Comparison of ENCODE assay signal across 1 cellular context in the genomic region with DNA sequence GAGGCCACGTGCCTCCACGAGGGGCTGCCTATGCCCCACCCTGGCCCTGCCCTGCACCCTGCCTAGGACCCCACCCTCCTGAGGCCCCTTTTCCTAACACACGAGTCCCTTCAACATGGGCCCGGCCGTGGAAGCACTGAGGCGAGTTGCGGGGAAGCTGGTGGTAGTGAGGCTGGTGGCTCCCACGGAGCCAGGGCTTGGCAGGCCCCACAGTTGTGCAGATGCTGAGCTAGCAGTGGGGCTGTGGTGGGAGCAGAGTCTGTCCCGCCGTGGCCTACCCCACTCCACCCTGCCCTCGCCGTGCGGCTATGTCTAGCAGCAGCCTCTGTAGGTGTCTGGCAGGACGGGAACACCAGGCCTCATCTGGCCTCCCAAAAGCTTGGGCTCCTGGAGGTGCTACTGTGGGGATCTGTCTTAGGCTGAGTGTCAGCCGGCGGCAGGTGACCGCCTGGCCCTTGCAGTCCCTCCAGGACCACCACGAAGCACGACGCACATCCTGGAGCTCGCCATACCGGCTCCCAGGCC.
A peak's percentile ranks its signal among the peaks of the same experiment; 100 is the strongest.
TF ChIP-seq lines count a peak whose summit lies in the region.

No MANE protein-coding gene starts in this region.

TF ChIP-seq in K562, 482 proteins besides CTCF, POLR2A, EP300 and RAD21:
- TF ChIP-seq RBFOX2 (IDR thresholded peaks at IDR 0.05; ENCODE audit: low read depth, low read length) (peak; percentile 27; the same call in 1 of the 2 replicates), IFI16 (CRISPR knock-in tag; IDR thresholded peaks at IDR 0.05) (no peak), ZNF780A (CRISPR knock-in tag; IDR thresholded peaks at IDR 0.05) (no peak), POLR2G (IDR thresholded peaks at IDR 0.05; ENCODE audit: low read depth, low read length) (peak; percentile 65), TEAD2 (tag; IDR thresholded peaks at IDR 0.05) (no peak), MTA2 (IDR thresholded peaks at IDR 0.05; ENCODE audit: low read depth) (no peak), CHD4 (IDR thresholded peaks at IDR 0.05; ENCODE audit: insufficient read depth, insufficient replicate concordance, low read depth, low read length, poor library complexity, severe bottlenecking) (no peak)
